Comparison of ENCODE assay signal across 18 cellular contexts in genomic region chr1:204777591-204777990, GRCh38.
A peak's percentile ranks its signal among the peaks of the same experiment; 100 is the strongest.
DNase-seq lines count a peak whose midpoint lies in the region; ATAC-seq and TF ChIP-seq lines count a peak whose summit lies in the region.
"Had no signal": no experiment of that assay in that cellular context is flagged by ENCODE, and none has a peak within 500 bp of the region (broad histone marks: within the 10 kb centered on the region; RNA-seq: fewer than 3 reads in every experiment).

No MANE protein-coding gene starts in this region.

- TF ChIP-seq CTCF in endodermal cell (conservative IDR thresholded peaks at IDR 0.05): no peak

- H3K27ac ChIP-seq in endodermal cell (ENCODE audit: low read depth, low read length): no peak overlapping the region
- H3K27ac ChIP-seq: A549; BLaER1 treated with 17β-estradiol and CSF1 and Interleukin-3, amounts not matched to agents 10 nM and 100 nM; C4-2B had no signal

- no peaks in the 10 kb centered on the region for H3K4me1 ChIP-seq in endodermal cell (ENCODE audit: control insufficient read depth, insufficient read depth, low read length)
- H3K4me1 ChIP-seq: A549 had no signal

- H3K4me3 ChIP-seq in MG63: no peak overlapping the region
- H3K4me3 ChIP-seq in endodermal cell (ENCODE audit: low read length): no peak overlapping the region
- H3K4me3 ChIP-seq: A549; BLaER1 treated with 17β-estradiol and CSF1 and Interleukin-3, amounts not matched to agents 10 nM and 100 nM had no signal

- WGBS in endodermal cell (ENCODE audit: insufficient coverage in 1 of 2, insufficient read length in 1 of 2), 2 experiments: 91 to 93% methylated on average over 6 to 7 of the region's 7 CpGs

- H3K9me3 Mint-ChIP-seq in endodermal cell: peaks cover 6% of the 10 kb centered on the region
- H3K9me3 Mint-ChIP-seq: CD4-positive, alpha-beta T cell; CD8-positive, alpha-beta T cell had no signal

- no peaks in the 10 kb centered on the region for H3K36me3 Mint-ChIP-seq in endodermal cell (ENCODE audit: low read depth)
- H3K36me3 Mint-ChIP-seq: CD8-positive, alpha-beta T cell had no signal

- no peak overlapping the region for H3K4me3 Mint-ChIP-seq in endodermal cell
- H3K4me3 Mint-ChIP-seq: B cell; CD4-positive, alpha-beta T cell; CD8-positive, alpha-beta T cell had no signal

- H3K36me3 ChIP-seq in MG63 (no peaks in the 10 kb centered on the region), endodermal cell (ENCODE audit: control insufficient read depth, insufficient read depth, low read length) (no peaks in the 10 kb centered on the region)
- H3K36me3 ChIP-seq: BLaER1 treated with 17β-estradiol and CSF1 and Interleukin-3, amounts not matched to agents 10 nM and 100 nM had no signal

- H3K4me1 Mint-ChIP-seq in endodermal cell: no peaks in the 10 kb centered on the region
- H3K4me1 Mint-ChIP-seq: B cell had no signal

- in situ Hi-C loops in Caki2 (cut with HindIII; ENCODE audit: low pct_unique_long_range_greater_than_20kb, low sequenced_read_pairs): no loop called here

- H3K27ac Mint-ChIP-seq in endodermal cell: no peak overlapping the region
- H3K27ac Mint-ChIP-seq: B cell; CD4-positive, alpha-beta T cell; CD8-positive, alpha-beta T cell had no signal

- no peak for ATAC-seq in GM21529 (IDR thresholded peaks at IDR 0.05; ENCODE audit: unreplicated experiment)
- ATAC-seq in HG03025 (IDR thresholded peaks at IDR 0.05; ENCODE audit: low FRiP score, unreplicated experiment): no peak
- ATAC-seq: A549; CD8-positive, alpha-beta T cell had no signal

- no peak overlapping the region for H3K9ac ChIP-seq in endodermal cell (ENCODE audit: extremely low read depth, low read length, poor library complexity, severe bottlenecking)
- H3K9ac ChIP-seq: BLaER1 treated with 17β-estradiol and CSF1 and Interleukin-3, amounts not matched to agents 10 nM and 100 nM had no signal

- DNase-seq in Caki2 (ENCODE audit: low read depth) (peak; percentile 9), EH (ENCODE audit: low read depth) (peak; percentile 3), MG63 (peak; percentile 75), NCI-H526 (lab: John Stamatoyannopoulos, UW) (no peak), endodermal cell (no peak)
- DNase-seq: 8988T; AML-193; Caco-2; CD4-positive, alpha-beta T cell; CD8-positive, alpha-beta T cell; DMS79 treated with DMSO at 0.1 percent for 48 hours; GF-D8 had no signal

- H3K9me3 ChIP-seq in MG63 (0 out of 2 replicates have a peak, but pooled peaks cover 2% of the 10 kb centered on the region), endodermal cell (ENCODE audit: control insufficient read depth, low read length) (no peaks in the 10 kb centered on the region)
- H3K9me3 ChIP-seq: A549; BLaER1 treated with 17β-estradiol and CSF1 and Interleukin-3, amounts not matched to agents 10 nM and 100 nM; Caco-2 had no signal

- peaks cover 8% of the 10 kb centered on the region for H3K27me3 Mint-ChIP-seq in endodermal cell (ENCODE audit: insufficient read depth)

- H3K27me3 ChIP-seq in MG63 (no peaks in the 10 kb centered on the region), endodermal cell (ENCODE audit: control insufficient read depth, insufficient read depth, low read length, poor library complexity, severe bottlenecking) (no peaks in the 10 kb centered on the region)
- H3K27me3 ChIP-seq: BLaER1 treated with 17β-estradiol and CSF1 and Interleukin-3, amounts not matched to agents 10 nM and 100 nM had no signal

Comparison
In these comparisons a context has a peak if more than half of its experiments do, and no peak if none do; other contexts are left out.
1. DNase-seq: peak in Caki2 (single experiment), EH (single experiment) and MG63 (single experiment); none in NCI-H526 (0 of 2) and endodermal cell (single experiment).